Comparison of ENCODE assay signal across 1 cellular context in genomic region chr4:159103406-159104131, GRCh38.
TF ChIP-seq lines count a peak whose summit lies in the region.

No MANE protein-coding gene starts in this region.

TF ChIP-seq in HepG2, 621 proteins besides CTCF, POLR2A, EP300 and RAD21 (continued from another document and continues in another):
- TF ChIP-seq ZNF891 (CRISPR knock-in tag; IDR thresholded peaks at IDR 0.05) (no peak), RBFOX2 (IDR thresholded peaks at IDR 0.05; ENCODE audit: low read depth, low read length) (peak; percentile 50; the same call in 1 of the 2 replicates), ZNF260 (CRISPR knock-in tag; IDR thresholded peaks at IDR 0.05; ENCODE audit: borderline replicate concordance, low read depth) (no peak), ZNF644 (CRISPR knock-in tag; IDR thresholded peaks at IDR 0.05; ENCODE audit: low read depth) (no peak), NFIB (CRISPR knock-in tag; IDR thresholded peaks at IDR 0.05; ENCODE audit: borderline replicate concordance) (no peak), PITX1 (CRISPR knock-in tag; IDR thresholded peaks at IDR 0.05) (no peak), ZNF775 (CRISPR knock-in tag; IDR thresholded peaks at IDR 0.05; ENCODE audit: borderline replicate concordance) (no peak), SNAPC4 (CRISPR knock-in tag; IDR thresholded peaks at IDR 0.05) (no peak), ZKSCAN5 (CRISPR knock-in tag; IDR thresholded peaks at IDR 0.05) (no peak), FOXP4 (CRISPR knock-in tag; IDR thresholded peaks at IDR 0.05) (no peak), THAP8 (CRISPR knock-in tag; IDR thresholded peaks at IDR 0.05; ENCODE audit: borderline replicate concordance) (0 out of 2 replicates have a peak, but pooled peaks have one; percentile 15), MED1 (CRISPR knock-in tag; IDR thresholded peaks at IDR 0.05) (no peak), ZNF280B (CRISPR knock-in tag; IDR thresholded peaks at IDR 0.05; ENCODE audit: borderline replicate concordance) (0 out of 2 replicates have a peak, but pooled peaks have one; percentile 22), NFE2L1 (CRISPR knock-in tag; IDR thresholded peaks at IDR 0.05; ENCODE audit: borderline replicate concordance) (no peak), FOXJ3 (CRISPR knock-in tag; IDR thresholded peaks at IDR 0.05; ENCODE audit: borderline replicate concordance) (no peak), ZMAT3 (CRISPR knock-in tag; conservative IDR thresholded peaks at IDR 0.05) (0 out of 2 replicates have a peak, but pooled peaks have one; percentile 30), ZNF446 (CRISPR knock-in tag; IDR thresholded peaks at IDR 0.05) (no peak), HIVEP1 (CRISPR knock-in tag; IDR thresholded peaks at IDR 0.05) (no peak), SIX1 (CRISPR knock-in tag; IDR thresholded peaks at IDR 0.05; ENCODE audit: borderline replicate concordance) (no peak), KLF6 (CRISPR knock-in tag; IDR thresholded peaks at IDR 0.05) (no peak), EZH2 (conservative IDR thresholded peaks at IDR 0.05; ENCODE audit: low read depth, low read length) (no peak), FOSL1 (CRISPR knock-in tag; IDR thresholded peaks at IDR 0.05; ENCODE audit: borderline replicate concordance) (no peak), PAXIP1 (CRISPR knock-in tag; conservative IDR thresholded peaks at IDR 0.05) (no peak), ZNF235 (CRISPR knock-in tag; IDR thresholded peaks at IDR 0.05; ENCODE audit: borderline replicate concordance) (no peak), AGO2 (optimal IDR thresholded peaks at IDR 0.05; ENCODE audit: low read depth, low read length) (peak; percentile 67), ZNF441 (CRISPR knock-in tag; IDR thresholded peaks at IDR 0.05; ENCODE audit: borderline replicate concordance) (no peak), NRL (CRISPR knock-in tag; IDR thresholded peaks at IDR 0.05; ENCODE audit: borderline replicate concordance) (0 out of 2 replicates have a peak, but pooled peaks have one; percentile 32), HDAC1 (CRISPR knock-in tag; IDR thresholded peaks at IDR 0.05) (peak; percentile 63; the same call in 1 of the 2 replicates), ZNF75D (CRISPR knock-in tag; IDR thresholded peaks at IDR 0.05; ENCODE audit: borderline replicate concordance) (no peak), CBX2 (IDR thresholded peaks at IDR 0.05; ENCODE audit: low read depth, low read length) (no peak), CBX2 (CRISPR knock-in tag; IDR thresholded peaks at IDR 0.05; ENCODE audit: low read depth) (no peak), ZNF12 (CRISPR knock-in tag; IDR thresholded peaks at IDR 0.05) (no peak), ZNF83 (CRISPR knock-in tag; IDR thresholded peaks at IDR 0.05; ENCODE audit: borderline replicate concordance) (no peak), KDM5B (CRISPR knock-in tag; IDR thresholded peaks at IDR 0.05; ENCODE audit: borderline replicate concordance) (0 out of 2 replicates have a peak, but pooled peaks have one; percentile 41), FOXK2 (IDR thresholded peaks at IDR 0.05) (no peak), FOXO1 (CRISPR knock-in tag; IDR thresholded peaks at IDR 0.05) (no peak), THAP7 (CRISPR knock-in tag; IDR thresholded peaks at IDR 0.05) (no peak), RFXAP (CRISPR knock-in tag; IDR thresholded peaks at IDR 0.05; ENCODE audit: borderline replicate concordance) (no peak), ZNF703 (CRISPR knock-in tag; IDR thresholded peaks at IDR 0.05; ENCODE audit: borderline replicate concordance) (no peak; the same call in 1 of the 2 replicates), ZNF768 (CRISPR knock-in tag; IDR thresholded peaks at IDR 0.05) (no peak; the same call in 1 of the 2 replicates), TERF1 (CRISPR knock-in tag; IDR thresholded peaks at IDR 0.05) (no peak), AFF4 (CRISPR knock-in tag; IDR thresholded peaks at IDR 0.05) (no peak), ZNF777 (CRISPR knock-in tag; IDR thresholded peaks at IDR 0.05) (no peak), SMYD3 (CRISPR knock-in tag; IDR thresholded peaks at IDR 0.05) (no peak), SKI (IDR thresholded peaks at IDR 0.05; ENCODE audit: partially characterized antibody) (no peak), ZNF678 (CRISPR knock-in tag; IDR thresholded peaks at IDR 0.05) (0 out of 2 replicates have a peak, but pooled peaks have one; percentile 0), U2AF2 (IDR thresholded peaks at IDR 0.05; ENCODE audit: low read depth, low read length) (no peak), ZFP36L1 (CRISPR knock-in tag; IDR thresholded peaks at IDR 0.05) (no peak), JARID2 (CRISPR knock-in tag; IDR thresholded peaks at IDR 0.05; ENCODE audit: insufficient replicate concordance) (no peak), ZNF747 (CRISPR knock-in tag; IDR thresholded peaks at IDR 0.05; ENCODE audit: borderline replicate concordance) (no peak), CHD2 (IDR thresholded peaks at IDR 0.05; ENCODE audit: low read depth, low read length) (no peak), ZNF776 (CRISPR knock-in tag; IDR thresholded peaks at IDR 0.05) (peak; percentile 34; the same call in 1 of the 2 replicates)
